Comparison of ENCODE assay signal across 8 cellular contexts in genomic region chr11:93738647-93739081, GRCh38. TPM values are rescaled to one million over a fixed set of nuclear protein-coding genes. Genes with fewer than 3 reads are reported as not detected.
DNase-seq lines count a peak whose midpoint lies in the region; ATAC-seq and TF ChIP-seq lines count a peak whose summit lies in the region.

No MANE protein-coding gene starts in this region.

- peaks cover 45% of the 10 kb centered on the region for H3K36me3 ChIP-seq in CD8-positive, alpha-beta T cell (ENCODE audit: insufficient read depth, low read length)
- H3K36me3 ChIP-seq in KOPT-K1 (ENCODE audit: insufficient read depth, low read length): peaks cover 75% of the 10 kb centered on the region
- H3K36me3 ChIP-seq in mesodermal cell (ENCODE audit: control insufficient read depth, insufficient read depth, low read length): peaks cover 60% of the 10 kb centered on the region

- DNase-seq in CD8-positive, alpha-beta T cell: no peak
- no peak for DNase-seq in activated effector memory CD4-positive, alpha-beta T cell treated with anti-CD3 and anti-CD28 coated beads, Interleukin-2, amount 50 U/mL, for 16 hours
- DNase-seq in NCI-H1436 treated with DMSO at 0.1 percent for 48 hours (lab: John Stamatoyannopoulos, UW): no peak
- DNase-seq in activated CD8-positive, alpha-beta memory T cell treated with anti-CD3 and anti-CD28 coated beads for 24 hours: no peak

- CTCF ChIA-PET in CD8-positive, alpha-beta T cell (lab: Charles Lee): interaction anchor here (1.2 kb wide), 1 partner anchor 14 kb away, joined by 3 read pairs; no protein-coding TSS in a partner anchor

- no peak overlapping the region for H3K27ac ChIP-seq in CD8-positive, alpha-beta T cell (ENCODE audit: low read depth, low read length)
- H3K27ac ChIP-seq in KOPT-K1 (ENCODE audit: low read depth, low read length, poor library complexity, severe bottlenecking) (peak overlapping the region; percentile 94), mesodermal cell (ENCODE audit: low read depth, low read length, severe bottlenecking) (no peak overlapping the region)

- no peaks in the 10 kb centered on the region for H3K9me3 Mint-ChIP-seq in CD8-positive, alpha-beta T cell
- peaks cover 0 to 2% (median 0%) of the 10 kb centered on the region in 5 experiments for H3K9me3 Mint-ChIP-seq in brain

- no peak for TF ChIP-seq CTCF in CD8-positive, alpha-beta T cell (IDR thresholded peaks at IDR 0.05)
- no peak for TF ChIP-seq CTCF in brain (conservative IDR thresholded peaks at IDR 0.05)

- H3K27ac Mint-ChIP-seq in CD8-positive, alpha-beta T cell: peak overlapping the region; percentile 91
- peak overlapping the region; percentile 44 to 100 (median 77) for H3K27ac Mint-ChIP-seq in brain

- no peaks in the 10 kb centered on the region for H3K9me3 ChIP-seq in CD8-positive, alpha-beta T cell (ENCODE audit: low read length)
- no peaks in the 10 kb centered on the region for H3K9me3 ChIP-seq in KOPT-K1 (ENCODE audit: insufficient read depth, low read length, poor library complexity, severe bottlenecking)
- H3K9me3 ChIP-seq in mesodermal cell (ENCODE audit: control insufficient read depth, low read length): no peaks in the 10 kb centered on the region

- H3K4me1 Mint-ChIP-seq in CD8-positive, alpha-beta T cell (ENCODE audit: low read depth): peaks cover 79% of the 10 kb centered on the region
- peaks cover 80% of the 10 kb centered on the region for H3K4me1 Mint-ChIP-seq in brain

- no peaks in the 10 kb centered on the region for H3K27me3 ChIP-seq in CD8-positive, alpha-beta T cell (ENCODE audit: insufficient read depth, low read length)

- peaks cover 69% of the 10 kb centered on the region for H3K4me1 ChIP-seq in CD8-positive, alpha-beta T cell (ENCODE audit: insufficient read depth, low read length)
- peaks cover 8% of the 10 kb centered on the region for H3K4me1 ChIP-seq in mesodermal cell (ENCODE audit: control insufficient read depth, insufficient read depth, low read length, poor library complexity, severe bottlenecking)

- H3K4me3 ChIP-seq in CD8-positive, alpha-beta T cell (ENCODE audit: low read depth, low read length): peak overlapping the region; percentile 81
- peak overlapping the region; percentile 98 for H3K4me3 ChIP-seq in mesodermal cell (ENCODE audit: extremely low read depth, insufficient read depth, low read length, poor library complexity, severe bottlenecking)

- 29 to 50% methylated on average over 1 to 2 of the region's 6 CpGs for WGBS in mesodermal cell (ENCODE audit: insufficient coverage in 2 of 2), 2 experiments

- intact Hi-C loops in CD8-positive, alpha-beta T cell (cut with DNase I, micrococcal nuclease): loop anchor here in 1 of 2 experiments (1.0 kb wide), 1 partner anchor 9 kb away; no protein-coding TSS in a partner anchor

- no peak for ATAC-seq in CD8-positive, alpha-beta T cell
- ATAC-seq in HG02588 (IDR thresholded peaks at IDR 0.05; ENCODE audit: unreplicated experiment): no peak

- no peaks in the 10 kb centered on the region for H3K27me3 Mint-ChIP-seq in CD8-positive, alpha-beta T cell (ENCODE audit: low read depth)
- peaks cover 14% of the 10 kb centered on the region for H3K27me3 Mint-ChIP-seq in brain

- POLR2A ChIA-PET in CD8-positive, alpha-beta T cell (lab: Charles Lee): interaction anchor here (1.6 to 5.3 kb wide), 3 partner anchors 9 to 45 kb away, joined by 5 to 78 read pairs (median 24); partner anchors contain the start of gene MED17

- peaks cover 79% of the 10 kb centered on the region for H3K36me3 Mint-ChIP-seq in CD8-positive, alpha-beta T cell
- peaks cover 71% of the 10 kb centered on the region for H3K36me3 Mint-ChIP-seq in brain

- H3K4me3 Mint-ChIP-seq in CD8-positive, alpha-beta T cell: peak overlapping the region; percentile 100
- peak overlapping the region; percentile 99 to 100 (median 99) for H3K4me3 Mint-ChIP-seq in brain

RNA-seq across cellular contexts. Expression of gene TAF1D, which starts 2.6 kb away (rescaled TPM):
- 100 to 1,000 TPM; 167 to 190 TPM for total RNA-seq in CD8-positive, alpha-beta T cell
- 31.3 TPM for polyA plus RNA-seq in brain (ENCODE audit: insufficient read depth, low read depth, low replicate concordance)
- polyA plus RNA-seq in mesodermal cell (2013, experiment 1 of 2): 184 TPM
- polyA plus RNA-seq in mesodermal cell (2013, experiment 2 of 2): 268 TPM

RNA-seq across cellular contexts. Expression of gene C11orf54, which starts 2.8 kb away (rescaled TPM):
- 1 to 10 TPM; 7.7 to 9.4 TPM for total RNA-seq in CD8-positive, alpha-beta T cell
- 20.4 TPM for polyA plus RNA-seq in brain (ENCODE audit: insufficient read depth, low read depth, low replicate concordance)
- polyA plus RNA-seq in mesodermal cell (2013, experiment 1 of 2): 23.9 TPM
- 27.6 TPM for polyA plus RNA-seq in mesodermal cell (2013, experiment 2 of 2)

RNA-seq across cellular contexts. Expression of gene MED17, which starts 45.4 kb away (rescaled TPM):
- total RNA-seq in CD8-positive, alpha-beta T cell: 10 to 100 TPM; 63.7 to 65.9 TPM
- polyA plus RNA-seq in brain (ENCODE audit: insufficient read depth, low read depth, low replicate concordance): 22.0 TPM
- 28.0 TPM for polyA plus RNA-seq in mesodermal cell (2013, experiment 1 of 2)
- polyA plus RNA-seq in mesodermal cell (2013, experiment 2 of 2): 27.1 TPM
